In genomic region chr22:46719921-46720320, GRCh38 we compare ENCODE assay signal across 1 cellular context.
TF ChIP-seq lines count a peak whose summit lies in the region.

No MANE protein-coding gene starts in this region.

TF ChIP-seq in GM12878, 131 proteins besides CTCF, POLR2A, EP300 and RAD21 (continued from another document):
- TF ChIP-seq TCF3 (IDR thresholded peaks at IDR 0.05; ENCODE audit: borderline replicate concordance, insufficient read depth, low read depth, low read length) (no peak), GATAD2B (conservative IDR thresholded peaks at IDR 0.05; ENCODE audit: low read depth) (no peak)
